ENCODE assay signal across 1 cellular context in the genomic region with DNA sequence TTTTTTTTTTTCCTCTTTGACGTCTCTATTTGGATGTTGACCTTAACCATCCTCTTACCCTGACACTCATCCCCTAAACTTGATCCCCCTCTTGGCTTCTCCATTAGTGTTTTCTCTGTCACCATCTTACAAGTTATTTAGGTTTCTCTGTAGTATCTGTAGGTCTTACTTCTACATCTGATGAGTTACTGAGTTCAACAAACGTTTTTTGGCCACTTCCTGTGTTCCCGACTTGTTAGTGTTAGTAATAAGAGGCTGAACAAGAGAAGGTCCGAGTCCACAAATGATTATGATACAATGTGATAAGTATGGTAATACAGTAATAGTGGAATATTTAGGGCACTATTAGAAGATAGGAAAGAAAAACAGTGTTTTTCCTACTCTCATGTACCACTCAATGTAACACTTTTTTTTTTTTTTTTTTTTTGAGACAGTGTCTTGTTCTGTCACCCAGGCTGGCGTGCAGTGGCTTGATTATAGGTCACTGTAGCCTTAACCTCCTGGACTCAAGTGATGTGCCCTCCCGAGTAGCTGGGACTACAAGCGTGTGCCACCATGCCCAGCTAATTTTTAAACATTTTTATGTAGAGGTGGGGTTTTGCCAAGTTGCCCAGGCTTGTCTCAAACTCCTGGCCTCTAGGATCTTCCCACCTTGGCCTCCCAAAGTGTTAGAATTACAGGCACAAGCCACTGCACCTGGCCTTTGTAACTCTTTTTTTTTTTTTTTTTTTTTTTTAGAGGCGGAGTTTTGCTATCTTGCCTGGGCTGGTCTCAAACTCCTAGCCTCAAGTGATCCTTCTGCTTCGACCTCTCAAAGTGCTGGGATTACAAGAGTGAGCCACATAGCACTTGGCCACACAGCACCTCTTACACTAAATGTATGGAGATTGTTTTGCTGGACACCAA.
TF ChIP-seq lines count a peak whose summit lies in the region.

No MANE protein-coding gene starts in this region.

TF ChIP-seq in H1, 55 proteins besides CTCF, POLR2A, EP300 and RAD21:
- TF ChIP-seq EGR1 (IDR thresholded peaks at IDR 0.05; ENCODE audit: borderline replicate concordance, low read depth, low read length) (no peak), CEBPB (IDR thresholded peaks at IDR 0.05; ENCODE audit: low read depth, low read length) (no peak), HDAC2 (IDR thresholded peaks at IDR 0.05; ENCODE audit: borderline replicate concordance in 1 of 2, low read depth in 2 of 2, low read length in 2 of 2) (no peak), HDAC6 (IDR thresholded peaks at IDR 0.05; ENCODE audit: low read depth, low read length) (no peak), RXRA (IDR thresholded peaks at IDR 0.05; ENCODE audit: insufficient read depth, low read depth, low read length) (no peak), NRF1 (IDR thresholded peaks at IDR 0.05; ENCODE audit: low read depth, low read length) (no peak), TBP (IDR thresholded peaks at IDR 0.05; ENCODE audit: low read depth, low read length) (no peak), SUZ12 (IDR thresholded peaks at IDR 0.05; ENCODE audit: low read length) (no peak), TCF12 (IDR thresholded peaks at IDR 0.05; ENCODE audit: low read depth, low read length) (no peak), TEAD4 (IDR thresholded peaks at IDR 0.05; ENCODE audit: low read depth, low read length) (no peak), SIN3A (conservative IDR thresholded peaks at IDR 0.05 in 1 of 2, IDR thresholded peaks at IDR 0.05 in 1 of 2; ENCODE audit: low read depth in 1 of 2, low read length in 2 of 2) (no peak), BRCA1 (IDR thresholded peaks at IDR 0.05; ENCODE audit: low read depth, low read length) (no peak), TAF1 (IDR thresholded peaks at IDR 0.05; ENCODE audit: low read depth, low read length) (no peak), SRF (IDR thresholded peaks at IDR 0.05; ENCODE audit: low read depth, low read length) (no peak), RNF2 (IDR thresholded peaks at IDR 0.05; ENCODE audit: borderline replicate concordance, low read depth, low read length, missing control alignments, poor library complexity, severe bottlenecking) (no peak), TAF7 (optimal IDR thresholded peaks at IDR 0.05; ENCODE audit: borderline replicate concordance, low read depth, low read length) (no peak)
- TF ChIP-seq, protein P1, sequence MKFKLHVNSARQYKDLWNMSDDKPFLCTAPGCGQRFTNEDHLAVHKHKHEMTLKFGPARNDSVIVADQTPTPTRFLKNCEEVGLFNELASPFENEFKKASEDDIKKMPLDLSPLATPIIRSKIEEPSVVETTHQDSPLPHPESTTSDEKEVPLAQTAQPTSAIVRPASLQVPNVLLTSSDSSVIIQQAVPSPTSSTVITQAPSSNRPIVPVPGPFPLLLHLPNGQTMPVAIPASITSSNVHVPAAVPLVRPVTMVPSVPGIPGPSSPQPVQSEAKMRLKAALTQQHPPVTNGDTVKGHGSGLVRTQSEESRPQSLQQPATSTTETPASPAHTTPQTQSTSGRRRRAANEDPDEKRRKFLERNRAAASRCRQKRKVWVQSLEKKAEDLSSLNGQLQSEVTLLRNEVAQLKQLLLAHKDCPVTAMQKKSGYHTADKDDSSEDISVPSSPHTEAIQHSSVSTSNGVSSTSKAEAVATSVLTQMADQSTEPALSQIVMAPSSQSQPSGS (IDR thresholded peaks at IDR 0.05; ENCODE audit: low read length) = no peak
